In the genomic region with DNA sequence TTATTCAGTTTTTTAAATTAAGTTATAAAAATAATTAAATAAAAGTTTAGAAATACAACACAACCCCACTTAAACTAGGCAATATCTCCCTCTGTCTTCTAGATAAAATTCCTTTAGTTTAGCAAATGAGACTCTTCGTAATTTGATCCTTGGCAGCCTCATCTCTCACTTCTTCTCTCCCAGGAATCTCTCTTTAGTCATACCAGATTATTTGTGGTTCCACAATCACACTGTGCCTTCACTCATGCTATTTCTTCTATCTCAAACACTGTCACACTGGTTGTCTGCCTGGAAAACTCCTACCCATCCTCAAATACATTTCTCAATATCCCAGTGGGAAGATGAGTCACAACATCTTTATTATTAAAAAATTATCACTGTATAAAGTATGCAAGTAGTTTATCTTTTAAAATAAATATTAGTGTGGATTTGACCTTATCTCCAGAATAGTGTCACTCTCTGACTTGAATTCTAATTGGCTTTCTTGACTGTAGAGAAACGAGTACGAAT, we compare ENCODE assay signal across 22 cellular contexts.
DNase-seq lines count a peak whose midpoint lies in the region; ATAC-seq, FAIRE-seq and TF ChIP-seq lines count a peak whose summit lies in the region.
"Had no signal": no experiment of that assay in that cellular context is flagged by ENCODE, and none has a peak within 500 bp of the region (broad histone marks: within the 10 kb centered on the region; RNA-seq: fewer than 3 reads in every experiment).

No MANE protein-coding gene starts in this region.

- H2BK15ac ChIP-seq in neuronal stem cell (ENCODE audit: low read length), result no peak overlapping the region

- H3K14ac ChIP-seq in neuronal stem cell (ENCODE audit: low read length), result no peak overlapping the region

- H2BK12ac ChIP-seq in neuronal stem cell (ENCODE audit: low read length), result no peak overlapping the region

- WGBS in SK-N-SH (ENCODE audit: low lambda C conversion rate), result 43% methylated on average over 3 of the region's 3 CpGs
- 48 to 68% methylated on average over 3 of the region's 3 CpGs for WGBS in gastroesophageal sphincter (ENCODE audit: low coverage in 1 of 2), 2 donors
- WGBS in neuronal stem cell (ENCODE audit: extremely low coverage in 2 of 2, insufficient read length in 2 of 2, insufficient replicate concordance in 1 of 2), 2 donors, result no CpG with 5 or more reads among the region's 3 CpGs

- CTCF ChIA-PET in SK-N-SH (lab: Yijun Ruan, JAX), result no interaction called here

- TF ChIP-seq RAD21 in SK-N-SH (IDR thresholded peaks at IDR 0.05; ENCODE audit: low read length), result no peak

- no peak overlapping the region for H4K91ac ChIP-seq in neuronal stem cell (ENCODE audit: low read depth, low read length, poor library complexity)

- H2AK5ac ChIP-seq in neuronal stem cell (ENCODE audit: low read depth, low read length), result no peak overlapping the region

- H4K8ac ChIP-seq in neuronal stem cell (ENCODE audit: low read depth, low read length), result no peak overlapping the region

- H3K9me3 ChIP-seq in SK-N-SH (no peaks in the 10 kb centered on the region), gastroesophageal sphincter (no peaks in the 10 kb centered on the region), neuronal stem cell (replicated peaks in 1 of 2; ENCODE audit: control insufficient read depth in 2 of 2, insufficient read depth in 1 of 2, low read depth in 1 of 2, low read length in 2 of 2) (no peaks in the 10 kb centered on the region)

- no peaks in the 10 kb centered on the region for H4K20me1 ChIP-seq in SK-N-SH (ENCODE audit: insufficient read depth)

- no peaks in the 10 kb centered on the region for H3K79me1 ChIP-seq in neuronal stem cell (ENCODE audit: low read depth, low read length)

- H3K9me2 ChIP-seq in SK-N-SH, result no peaks in the 10 kb centered on the region

- no peak overlapping the region for H3K18ac ChIP-seq in neuronal stem cell (ENCODE audit: low read length)

- H3K27me3 ChIP-seq in SK-N-SH (ENCODE audit: insufficient read depth) (no peaks in the 10 kb centered on the region), gastroesophageal sphincter (peaks cover 3% of the 10 kb centered on the region), neuronal stem cell (ENCODE audit: control insufficient read depth in 3 of 3, insufficient read depth in 3 of 3, low read depth in 1 of 3, low read length in 3 of 3) (no peaks in the 10 kb centered on the region)

- ATAC-seq in SK-N-SH treated with all-trans-retinoic acid at 6 μM for 48 hours, result no peak
- ATAC-seq in gastroesophageal sphincter, result no peak
- ATAC-seq: Panc1 had no signal

- H3K9ac ChIP-seq in SK-N-SH (no peak overlapping the region), neuronal stem cell (ENCODE audit: low read depth, low read length, poor library complexity) (no peak overlapping the region)
- H3K9ac ChIP-seq: KMS-11 had no signal

- no peaks in the 10 kb centered on the region for H3F3A ChIP-seq in SK-N-SH (replicated peaks; ENCODE audit: insufficient read depth)

- no peak overlapping the region for H2AFZ ChIP-seq in SK-N-SH (ENCODE audit: low read depth)
- no peak overlapping the region for H2AFZ ChIP-seq in neuronal stem cell (ENCODE audit: low read length)

- no peak overlapping the region for H2BK5ac ChIP-seq in neuronal stem cell (ENCODE audit: low read length)

- TF ChIP-seq POLR2A in gastroesophageal sphincter (IDR thresholded peaks at IDR 0.05), result no peak

- no peaks in the 10 kb centered on the region for H3K79me2 ChIP-seq in SK-N-SH (ENCODE audit: insufficient read depth)

- FAIRE-seq in RCC 7860 (lab: Jason Lieb, UNC), result no peak
- FAIRE-seq: GM18507, H54 had no signal

- no peak overlapping the region for H3K23ac ChIP-seq in neuronal stem cell (ENCODE audit: low read depth, low read length, poor library complexity)

- POLR2A ChIA-PET in SK-N-SH (lab: Yijun Ruan, JAX), result no interaction called here

- no peak overlapping the region for H3K4ac ChIP-seq in neuronal stem cell (ENCODE audit: low read length)

- H3K36me3 ChIP-seq in SK-N-SH (replicated peaks in 1 of 2; ENCODE audit: control insufficient read depth in 1 of 2, insufficient read depth in 2 of 2, low read length in 1 of 2) (no peaks in the 10 kb centered on the region), gastroesophageal sphincter (no peaks in the 10 kb centered on the region), neuronal stem cell (replicated peaks in 1 of 2; ENCODE audit: control insufficient read depth in 2 of 2, insufficient read depth in 2 of 2, low read length in 2 of 2) (no peaks in the 10 kb centered on the region)

- TF ChIP-seq EP300 in SK-N-SH (IDR thresholded peaks at IDR 0.05; ENCODE audit: borderline replicate concordance in 1 of 2, low read depth in 1 of 2, low read length in 1 of 2), result no peak
- no peak for TF ChIP-seq EP300 in gastroesophageal sphincter (IDR thresholded peaks at IDR 0.05)

- TF ChIP-seq CTCF in SK-N-SH (IDR thresholded peaks at IDR 0.05), result no peak
- TF ChIP-seq CTCF in gastroesophageal sphincter (IDR thresholded peaks at IDR 0.05), result no peak

- H3K4me1 ChIP-seq in SK-N-SH (ENCODE audit: control insufficient read depth in 1 of 2, insufficient read depth in 2 of 2, low read depth in 1 of 2, low read length in 1 of 2) (peaks cover 0 to 6% of the 10 kb centered on the region in 2 experiments; a peak in 2 of 4 replicates), gastroesophageal sphincter (no peaks in the 10 kb centered on the region), neuronal stem cell (ENCODE audit: control insufficient read depth in 2 of 2, insufficient read depth in 1 of 2, low read depth in 1 of 2, low read length in 2 of 2) (peaks cover 0 to 3% of the 10 kb centered on the region in 2 donors)

- H2BK120ac ChIP-seq in neuronal stem cell (ENCODE audit: low read depth, low read length), result no peak overlapping the region

- DNase-seq in SK-N-SH, result no peak
- peak; percentile 57 for DNase-seq in RCC 7860 (ENCODE audit: low spot score)
- peak; percentile 35 for DNase-seq in glomerular visceral epithelial cell (ENCODE audit: extremely low spot score)
- no peak for DNase-seq in iPS-NIHi11 (ENCODE audit: low spot score)
- no peak for DNase-seq in stimulated activated CD4-positive, alpha-beta T cell treated with anti-CD3 and anti-CD28 coated beads, Interleukin-4, amount 100 ng/mL, for 4 hours
- DNase-seq in neuronal stem cell (ENCODE audit: low spot score), result no peak
- DNase-seq: Calu3, DMS79 treated with DMSO at 0.1 percent for 48 hours, NCI-H1092, NCI-H1417 treated with DMSO at 0.1 percent for 48 hours, NCI-H1694 treated with DMSO at 0.1 percent for 48 hours, NCI-H2081, NCI-H2227 treated with DMSO at 0.1 percent for 48 hours, NCI-H510A, NCI-H69 had no signal

- H3K4me2 ChIP-seq in SK-N-SH (no peak overlapping the region), neuronal stem cell (ENCODE audit: insufficient read depth, low read length, poor library complexity, severe bottlenecking) (no peak overlapping the region)
- H3K4me2 ChIP-seq: KMS-11 had no signal

- H3K4me3 ChIP-seq in SK-N-SH (ENCODE audit: low read depth in 2 of 2, low read length in 1 of 2) (no peak overlapping the region), gastroesophageal sphincter (no peak overlapping the region), neuronal stem cell (ENCODE audit: low read length in 2 of 2) (no peak overlapping the region)

- H3K27ac ChIP-seq in SK-N-SH (ENCODE audit: low read depth in 2 of 2, low read length in 1 of 2) (no peak overlapping the region), gastroesophageal sphincter (no peak overlapping the region), neuronal stem cell (replicated peaks; ENCODE audit: low read length) (no peak overlapping the region)
- H3K27ac ChIP-seq: 22Rv1, KMS-11 had no signal

TF ChIP-seq in SK-N-SH, 30 proteins besides CTCF, POLR2A, EP300 and RAD21 (continues in another document):
- TF ChIP-seq FOSL2 (IDR thresholded peaks at IDR 0.05; ENCODE audit: borderline replicate concordance, low read depth), result no peak
- no peak for TF ChIP-seq RCOR1 (IDR thresholded peaks at IDR 0.05; ENCODE audit: low read length)
- no peak for TF ChIP-seq EZH2phosphoT487 (IDR thresholded peaks at IDR 0.05; ENCODE audit: borderline replicate concordance, low read depth)
- TF ChIP-seq NFIC (IDR thresholded peaks at IDR 0.05; ENCODE audit: borderline replicate concordance), result no peak
- no peak for TF ChIP-seq YY1 (IDR thresholded peaks at IDR 0.05; ENCODE audit: low read depth)
- no peak for TF ChIP-seq GATA2 (CRISPR knock-in tag; IDR thresholded peaks at IDR 0.05)
- TF ChIP-seq MAX (IDR thresholded peaks at IDR 0.05; ENCODE audit: low read depth), result no peak
- no peak for TF ChIP-seq TAF1 (IDR thresholded peaks at IDR 0.05; ENCODE audit: borderline replicate concordance, low read depth, low read length)
- TF ChIP-seq SIN3A (IDR thresholded peaks at IDR 0.05; ENCODE audit: borderline replicate concordance, low read depth, low read length), result no peak
- TF ChIP-seq, protein P1, sequence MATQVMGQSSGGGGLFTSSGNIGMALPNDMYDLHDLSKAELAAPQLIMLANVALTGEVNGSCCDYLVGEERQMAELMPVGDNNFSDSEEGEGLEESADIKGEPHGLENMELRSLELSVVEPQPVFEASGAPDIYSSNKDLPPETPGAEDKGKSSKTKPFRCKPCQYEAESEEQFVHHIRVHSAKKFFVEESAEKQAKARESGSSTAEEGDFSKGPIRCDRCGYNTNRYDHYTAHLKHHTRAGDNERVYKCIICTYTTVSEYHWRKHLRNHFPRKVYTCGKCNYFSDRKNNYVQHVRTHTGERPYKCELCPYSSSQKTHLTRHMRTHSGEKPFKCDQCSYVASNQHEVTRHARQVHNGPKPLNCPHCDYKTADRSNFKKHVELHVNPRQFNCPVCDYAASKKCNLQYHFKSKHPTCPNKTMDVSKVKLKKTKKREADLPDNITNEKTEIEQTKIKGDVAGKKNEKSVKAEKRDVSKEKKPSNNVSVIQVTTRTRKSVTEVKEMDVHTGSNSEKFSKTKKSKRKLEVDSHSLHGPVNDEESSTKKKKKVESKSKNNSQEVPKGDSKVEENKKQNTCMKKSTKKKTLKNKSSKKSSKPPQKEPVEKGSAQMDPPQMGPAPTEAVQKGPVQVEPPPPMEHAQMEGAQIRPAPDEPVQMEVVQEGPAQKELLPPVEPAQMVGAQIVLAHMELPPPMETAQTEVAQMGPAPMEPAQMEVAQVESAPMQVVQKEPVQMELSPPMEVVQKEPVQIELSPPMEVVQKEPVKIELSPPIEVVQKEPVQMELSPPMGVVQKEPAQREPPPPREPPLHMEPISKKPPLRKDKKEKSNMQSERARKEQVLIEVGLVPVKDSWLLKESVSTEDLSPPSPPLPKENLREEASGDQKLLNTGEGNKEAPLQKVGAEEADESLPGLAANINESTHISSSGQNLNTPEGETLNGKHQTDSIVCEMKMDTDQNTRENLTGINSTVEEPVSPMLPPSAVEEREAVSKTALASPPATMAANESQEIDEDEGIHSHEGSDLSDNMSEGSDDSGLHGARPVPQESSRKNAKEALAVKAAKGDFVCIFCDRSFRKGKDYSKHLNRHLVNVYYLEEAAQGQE (IDR thresholded peaks at IDR 0.05; ENCODE audit: low read depth, low read length), result no peak
- TF ChIP-seq MXI1 (IDR thresholded peaks at IDR 0.05; ENCODE audit: low read depth, low read length), result no peak
- no peak for TF ChIP-seq TEAD4 (IDR thresholded peaks at IDR 0.05; ENCODE audit: borderline replicate concordance, insufficient read depth)

Comparison
In these comparisons a context has a peak if more than half of its experiments do, and no peak if none do; other contexts are left out.
1. DNase-seq: peak in RCC 7860 (single experiment) and glomerular visceral epithelial cell (single experiment); none in SK-N-SH (single experiment), iPS-NIHi11 (single experiment), stimulated activated CD4-positive, alpha-beta T cell treated with anti-CD3 and anti-CD28 coated beads, Interleukin-4, amount 100 ng/mL, for 4 hours (0 of 2) and neuronal stem cell (single experiment).